In genomic region chr19:44180968-44181367, GRCh38 we compare ENCODE assay signal across 35 cellular contexts.
"Had no signal": no experiment of that assay in that cellular context is flagged by ENCODE, and none has a peak within 500 bp of the region (broad histone marks: within the 10 kb centered on the region; RNA-seq: fewer than 3 reads in every experiment).

No MANE protein-coding gene starts in this region.

- DNase-seq: Karpas-422, Kasumi-1, MG63, MM.1S, MV-4-11, NCI-H1048, NCI-H1092, NCI-H1092 treated with DMSO at 0.1 percent for 48 hours, NCI-H1105, NCI-H1105 treated with DMSO at 0.1 percent for 48 hours, NCI-H1417, NCI-H1417 treated with DMSO at 0.1 percent for 48 hours, NCI-H1436, NCI-H1436 treated with DMSO at 0.1 percent for 48 hours, NCI-H146, NCI-H1694, NCI-H1694 treated with DMSO at 0.1 percent for 48 hours, NCI-H187, NCI-H187 treated with DMSO at 0.1 percent for 48 hours, NCI-H1930, NCI-H2029, NCI-H2029 treated with DMSO at 0.1 percent for 48 hours, NCI-H2081, NCI-H2081 treated with DMSO at 0.1 percent for 48 hours, NCI-H2107, NCI-H2171, NCI-H2171 treated with DMSO at 0.1 percent for 48 hours, NCI-H2227 treated with DMSO at 0.1 percent for 48 hours, NCI-H226, NCI-H345, NCI-H446, NCI-H446 treated with DMSO at 0.1 percent for 48 hours, NCI-H510A, NCI-H510A treated with DMSO at 0.1 percent for 48 hours, NCI-H524 had no signal

- H3K27me3 ChIP-seq: MG63 had no signal

- H3K4me3 ChIP-seq: MG63 had no signal
